Comparison of ENCODE assay signal across 21 cellular contexts in the genomic region with DNA sequence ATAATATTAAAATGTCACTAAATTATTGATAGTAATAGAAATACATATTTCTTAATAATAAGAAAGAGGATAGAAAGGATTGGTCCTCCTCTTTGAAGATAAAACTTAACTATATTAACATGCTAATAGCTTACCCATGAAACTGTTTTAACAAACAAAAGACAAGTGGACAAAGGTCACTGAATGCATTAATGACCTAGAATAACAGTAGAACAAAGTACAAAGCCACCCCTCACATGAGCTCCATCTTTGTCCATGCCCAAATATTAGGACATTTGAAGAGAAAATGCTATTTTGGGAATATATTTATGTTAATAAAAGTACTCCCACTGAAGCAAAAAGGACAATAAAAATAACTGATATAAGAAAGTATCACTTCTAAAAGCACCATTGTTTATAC.
"Had no signal": no experiment of that assay in that cellular context is flagged by ENCODE, and none has a peak within 500 bp of the region (broad histone marks: within the 10 kb centered on the region; RNA-seq: fewer than 3 reads in every experiment).

No MANE protein-coding gene starts in this region.

- H3K27ac ChIP-seq: coronary artery, left ventricle myocardium inferior, lower lobe of right lung, neural progenitor cell, parathyroid adenoma, prostate gland, suprapubic skin, transverse colon, vagina had no signal

- H3K36me3 ChIP-seq: neural progenitor cell, suprapubic skin, transverse colon, vagina had no signal

- H3K4me1 ChIP-seq: left ventricle myocardium inferior, lower lobe of right lung, neural progenitor cell, parathyroid adenoma, prostate gland, suprapubic skin, vagina had no signal

- H3K4me1 Mint-ChIP-seq: mesothelial cell of epicardium had no signal

- H3K36me3 Mint-ChIP-seq: naive B cell; natural killer cell treated with Interleukin-12 subunit alpha and Interleukin-12 subunit beta and Interleukin-15 and Interleukin-18, amount 100 ng/mL, for 72 hours; neural progenitor cell had no signal

- ATAC-seq: effector memory CD8-positive, alpha-beta T cell; left cardiac atrium; lower lobe of right lung; mucosa of descending colon; natural killer cell treated with Interleukin-12 subunit alpha and Interleukin-12 subunit beta and Interleukin-15 and Interleukin-18, amount 100 ng/mL, for 72 hours; right cardiac atrium had no signal

- H3K27me3 ChIP-seq: neural progenitor cell, suprapubic skin, transverse colon, vagina had no signal

- H3K9me3 Mint-ChIP-seq: effector memory CD8-positive, alpha-beta T cell; natural killer cell treated with Interleukin-12 subunit alpha and Interleukin-12 subunit beta and Interleukin-15 and Interleukin-18, amount 100 ng/mL, for 72 hours; neural progenitor cell; stimulated activated naive B cell treated with anti-CD40 and anti-IgM and Interleukin-4, amounts not matched to agents 10 μg/mL and 1 μg/mL and 100 μg/mL, for 72 hours; stimulated activated naive CD8-positive, alpha-beta T cell treated with anti-CD3 and anti-CD28 coated beads, Interleukin-15, Interleukin-2, amounts not matched to agents 100 ng/mL and 50 ng/mL, for 24 hours had no signal

- H3K27ac Mint-ChIP-seq: mesothelial cell of epicardium; natural killer cell treated with Interleukin-12 subunit alpha and Interleukin-12 subunit beta and Interleukin-15 and Interleukin-18, amount 100 ng/mL, for 72 hours; neural progenitor cell; stimulated activated naive CD8-positive, alpha-beta T cell treated with anti-CD3 and anti-CD28 coated beads, Interleukin-15, Interleukin-2, amounts not matched to agents 100 ng/mL and 50 ng/mL, for 24 hours had no signal

- H3K4me3 ChIP-seq: coronary artery, left ventricle myocardium inferior, lower lobe of right lung, mucosa of descending colon, neural progenitor cell, prostate gland, skin epidermis, suprapubic skin, transverse colon, vagina had no signal

- H3K9me3 ChIP-seq: left ventricle myocardium inferior, lower lobe of right lung, mucosa of descending colon, prostate gland, suprapubic skin, transverse colon, vagina had no signal

- DNase-seq: effector memory CD8-positive, alpha-beta T cell; left cardiac atrium; left ventricle myocardium inferior; lower lobe of right lung; mucosa of descending colon; right cardiac atrium; stimulated activated CD4-positive, alpha-beta T cell treated with anti-CD3 and anti-CD28 coated beads, Interleukin-15, amount 100 ng/mL, for 24 hours; stimulated activated CD4-positive, alpha-beta T cell treated with anti-CD3 and anti-CD28 coated beads, Interleukin-2, amount 100 ng/mL, for 48 hours; stimulated activated naive B cell treated with anti-CD40 and anti-IgM and Interleukin-4, amounts not matched to agents 10 μg/mL and 1 μg/mL and 100 μg/mL, for 72 hours; transverse colon had no signal

- H3K27me3 Mint-ChIP-seq: effector memory CD8-positive, alpha-beta T cell; naive B cell; stimulated activated naive B cell treated with anti-CD40 and anti-IgM and Interleukin-4, amounts not matched to agents 10 μg/mL and 1 μg/mL and 100 μg/mL, for 72 hours; stimulated activated naive CD8-positive, alpha-beta T cell treated with anti-CD3 and anti-CD28 coated beads, Interleukin-15, Interleukin-2, amounts not matched to agents 100 ng/mL and 50 ng/mL, for 24 hours had no signal

- H3K4me3 Mint-ChIP-seq: effector memory CD8-positive, alpha-beta T cell; mesothelial cell of epicardium; naive B cell; natural killer cell treated with Interleukin-12 subunit alpha and Interleukin-12 subunit beta and Interleukin-15 and Interleukin-18, amount 100 ng/mL, for 72 hours; neural progenitor cell; stimulated activated naive B cell treated with anti-CD40 and anti-IgM and Interleukin-4, amounts not matched to agents 10 μg/mL and 1 μg/mL and 100 μg/mL, for 72 hours; stimulated activated naive CD8-positive, alpha-beta T cell treated with anti-CD3 and anti-CD28 coated beads, Interleukin-15, Interleukin-2, amounts not matched to agents 100 ng/mL and 50 ng/mL, for 24 hours had no signal
